ENCODE assay signal across 2 cellular contexts in the genomic region with DNA sequence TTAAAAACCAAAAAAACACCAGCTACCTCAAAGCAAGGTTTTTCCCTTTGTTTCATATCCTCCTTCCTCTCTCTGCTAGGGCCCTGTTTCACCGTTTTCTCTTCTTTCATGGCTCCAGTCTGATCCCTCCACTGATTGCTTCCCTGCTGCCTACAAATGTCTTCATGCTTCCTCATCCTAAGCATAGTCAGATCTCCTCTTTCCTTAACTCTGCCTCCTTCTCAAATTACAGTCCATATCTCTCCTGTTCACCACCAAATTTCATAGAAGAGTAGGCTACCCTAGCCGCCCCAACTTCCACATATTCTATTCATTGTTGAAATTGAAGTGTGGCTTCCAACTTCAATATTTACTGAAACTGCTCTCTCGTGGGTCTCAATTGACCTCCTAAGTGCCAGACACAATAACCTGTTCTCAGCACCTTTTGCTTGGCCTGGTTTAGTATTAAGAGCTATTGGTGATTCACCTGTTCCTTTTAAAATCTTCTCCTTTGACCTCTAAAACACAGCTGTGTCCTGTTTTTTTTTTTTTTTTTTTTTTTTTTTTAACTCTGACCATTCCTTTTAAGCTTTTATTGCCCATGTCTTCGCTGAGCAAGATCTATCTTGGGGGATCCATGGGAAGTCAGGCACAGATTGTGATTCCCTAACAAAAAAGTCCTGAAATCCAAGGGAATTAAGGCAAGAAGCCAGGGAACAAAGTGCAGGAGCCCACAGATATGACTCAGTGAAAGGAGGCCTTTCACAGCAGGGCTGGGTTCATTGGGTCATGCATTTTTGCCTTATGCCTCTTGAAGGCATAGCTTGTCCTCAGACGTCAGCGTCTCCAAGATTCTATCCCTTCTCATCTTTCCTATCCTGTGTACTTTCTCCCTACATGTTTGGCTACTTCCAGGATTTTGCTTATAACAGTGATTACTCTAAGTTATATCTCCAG.
A peak's percentile ranks its signal among the peaks of the same experiment; 100 is the strongest.
TF ChIP-seq lines count a peak whose summit lies in the region.

No MANE protein-coding gene starts in this region.

TF ChIP-seq in IMR-90, 13 proteins besides CTCF, POLR2A, EP300 and RAD21 (continued from another document):
- TF ChIP-seq, protein P1, sequence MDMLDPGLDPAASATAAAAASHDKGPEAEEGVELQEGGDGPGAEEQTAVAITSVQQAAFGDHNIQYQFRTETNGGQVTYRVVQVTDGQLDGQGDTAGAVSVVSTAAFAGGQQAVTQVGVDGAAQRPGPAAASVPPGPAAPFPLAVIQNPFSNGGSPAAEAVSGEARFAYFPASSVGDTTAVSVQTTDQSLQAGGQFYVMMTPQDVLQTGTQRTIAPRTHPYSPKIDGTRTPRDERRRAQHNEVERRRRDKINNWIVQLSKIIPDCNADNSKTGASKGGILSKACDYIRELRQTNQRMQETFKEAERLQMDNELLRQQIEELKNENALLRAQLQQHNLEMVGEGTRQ (IDR thresholded peaks at IDR 0.05; ENCODE audit: low read depth, low read length), result no peak
- TF ChIP-seq MAFK (IDR thresholded peaks at IDR 0.05; ENCODE audit: low read depth, low read length), result 0 out of 2 replicates have a peak, but pooled peaks have one; percentile 4
- TF ChIP-seq, protein P2, sequence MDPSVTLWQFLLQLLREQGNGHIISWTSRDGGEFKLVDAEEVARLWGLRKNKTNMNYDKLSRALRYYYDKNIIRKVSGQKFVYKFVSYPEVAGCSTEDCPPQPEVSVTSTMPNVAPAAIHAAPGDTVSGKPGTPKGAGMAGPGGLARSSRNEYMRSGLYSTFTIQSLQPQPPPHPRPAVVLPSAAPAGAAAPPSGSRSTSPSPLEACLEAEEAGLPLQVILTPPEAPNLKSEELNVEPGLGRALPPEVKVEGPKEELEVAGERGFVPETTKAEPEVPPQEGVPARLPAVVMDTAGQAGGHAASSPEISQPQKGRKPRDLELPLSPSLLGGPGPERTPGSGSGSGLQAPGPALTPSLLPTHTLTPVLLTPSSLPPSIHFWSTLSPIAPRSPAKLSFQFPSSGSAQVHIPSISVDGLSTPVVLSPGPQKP (IDR thresholded peaks at IDR 0.05; ENCODE audit: borderline replicate concordance, low read depth, low read length), result no peak
- no peak for TF ChIP-seq CEBPB (IDR thresholded peaks at IDR 0.05; ENCODE audit: low read depth, low read length)
- TF ChIP-seq NFE2L2 (IDR thresholded peaks at IDR 0.05; ENCODE audit: low read depth, low read length), result 0 out of 2 replicates have a peak, but pooled peaks have one; percentile 8
- no peak for TF ChIP-seq RFX5 (IDR thresholded peaks at IDR 0.05; ENCODE audit: low read depth, low read length)
- no peak for TF ChIP-seq CHD1 (IDR thresholded peaks at IDR 0.05; ENCODE audit: low read depth, low read length)
- no peak for TF ChIP-seq MAZ (IDR thresholded peaks at IDR 0.05; ENCODE audit: borderline replicate concordance, low read depth, low read length)
- peak; percentile 22; the same call in 1 of the 2 replicates for TF ChIP-seq FOS (IDR thresholded peaks at IDR 0.05; ENCODE audit: low read depth, low read length)
- no peak for TF ChIP-seq RCOR1 (IDR thresholded peaks at IDR 0.05; ENCODE audit: insufficient replicate concordance, low read length)

TF ChIP-seq in liver, 16 proteins besides CTCF, POLR2A, EP300 and RAD21 (continued from another document):
- TF ChIP-seq, protein P3, sequence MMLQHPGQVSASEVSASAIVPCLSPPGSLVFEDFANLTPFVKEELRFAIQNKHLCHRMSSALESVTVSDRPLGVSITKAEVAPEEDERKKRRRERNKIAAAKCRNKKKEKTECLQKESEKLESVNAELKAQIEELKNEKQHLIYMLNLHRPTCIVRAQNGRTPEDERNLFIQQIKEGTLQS (IDR thresholded peaks at IDR 0.05), result no peak
- peak in 1 of 2 donors; percentile 24 for TF ChIP-seq RXRA (IDR thresholded peaks at IDR 0.05)
